1 cellular context compared by ENCODE assay signal in the genomic region with DNA sequence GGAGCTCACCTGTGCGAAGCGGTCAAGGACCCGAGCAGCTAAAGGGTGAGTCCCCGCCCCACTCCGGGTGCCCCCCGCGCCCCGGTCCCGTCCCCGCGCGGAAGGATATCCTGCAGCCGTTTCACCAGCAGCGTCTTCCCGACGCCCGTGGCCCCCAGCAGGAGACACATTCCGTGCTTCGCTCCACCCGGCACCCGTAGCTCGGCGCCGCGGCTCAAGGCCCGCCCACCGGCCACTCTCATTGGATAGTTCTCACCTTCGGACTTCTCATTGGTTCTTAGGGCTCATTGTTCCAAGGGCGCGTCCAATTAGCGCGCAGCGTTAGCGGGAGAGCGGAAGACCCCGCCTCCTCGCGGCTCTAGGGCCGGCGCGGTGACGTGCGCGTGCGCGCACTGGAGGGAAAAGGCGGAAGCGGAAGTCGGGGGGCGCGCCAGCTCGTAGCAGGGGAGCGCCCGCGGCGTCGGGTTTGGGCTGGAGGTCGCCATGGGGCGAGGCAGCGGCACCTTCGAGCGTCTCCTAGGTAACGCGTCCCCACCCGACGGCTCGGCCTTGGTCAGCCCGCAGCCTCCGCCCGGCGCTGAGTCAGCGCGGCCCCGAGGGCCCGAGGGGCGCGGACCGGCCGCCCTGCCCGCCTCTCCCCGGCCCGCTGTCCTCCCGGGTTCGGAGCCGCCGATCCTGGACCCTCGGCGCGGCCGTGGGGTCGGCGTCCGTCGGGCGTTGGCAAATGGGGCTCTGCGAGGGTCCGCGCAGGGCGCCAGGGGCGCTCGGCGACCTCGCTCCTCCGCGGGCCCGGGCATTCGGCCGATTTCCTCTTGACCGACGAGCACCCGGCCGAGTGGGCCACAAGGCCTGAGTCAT.
TF ChIP-seq lines count a peak whose summit lies in the region.

A gene with protein sequence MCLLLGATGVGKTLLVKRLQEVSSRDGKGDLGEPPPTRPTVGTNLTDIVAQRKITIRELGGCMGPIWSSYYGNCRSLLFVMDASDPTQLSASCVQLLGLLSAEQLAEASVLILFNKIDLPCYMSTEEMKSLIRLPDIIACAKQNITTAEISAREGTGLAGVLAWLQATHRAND (minus strand): TSS at position 214 of the 858 bp plus-strand sequence. CDS start 44 bp downstream, at position 170.
A gene with protein sequence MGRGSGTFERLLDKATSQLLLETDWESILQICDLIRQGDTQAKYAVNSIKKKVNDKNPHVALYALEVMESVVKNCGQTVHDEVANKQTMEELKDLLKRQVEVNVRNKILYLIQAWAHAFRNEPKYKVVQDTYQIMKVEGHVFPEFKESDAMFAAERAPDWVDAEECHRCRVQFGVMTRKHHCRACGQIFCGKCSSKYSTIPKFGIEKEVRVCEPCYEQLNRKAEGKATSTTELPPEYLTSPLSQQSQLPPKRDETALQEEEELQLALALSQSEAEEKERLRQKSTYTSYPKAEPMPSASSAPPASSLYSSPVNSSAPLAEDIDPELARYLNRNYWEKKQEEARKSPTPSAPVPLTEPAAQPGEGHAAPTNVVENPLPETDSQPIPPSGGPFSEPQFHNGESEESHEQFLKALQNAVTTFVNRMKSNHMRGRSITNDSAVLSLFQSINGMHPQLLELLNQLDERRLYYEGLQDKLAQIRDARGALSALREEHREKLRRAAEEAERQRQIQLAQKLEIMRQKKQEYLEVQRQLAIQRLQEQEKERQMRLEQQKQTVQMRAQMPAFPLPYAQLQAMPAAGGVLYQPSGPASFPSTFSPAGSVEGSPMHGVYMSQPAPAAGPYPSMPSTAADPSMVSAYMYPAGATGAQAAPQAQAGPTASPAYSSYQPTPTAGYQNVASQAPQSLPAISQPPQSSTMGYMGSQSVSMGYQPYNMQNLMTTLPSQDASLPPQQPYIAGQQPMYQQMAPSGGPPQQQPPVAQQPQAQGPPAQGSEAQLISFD (plus strand): TSS at position 428 of the 858 bp plus-strand sequence. CDS start 56 bp downstream, at position 484.

TF ChIP-seq in HepG2, 621 proteins besides CTCF, POLR2A, EP300 and RAD21 (continued from another document and continues in another):
- TF ChIP-seq, protein P1, sequence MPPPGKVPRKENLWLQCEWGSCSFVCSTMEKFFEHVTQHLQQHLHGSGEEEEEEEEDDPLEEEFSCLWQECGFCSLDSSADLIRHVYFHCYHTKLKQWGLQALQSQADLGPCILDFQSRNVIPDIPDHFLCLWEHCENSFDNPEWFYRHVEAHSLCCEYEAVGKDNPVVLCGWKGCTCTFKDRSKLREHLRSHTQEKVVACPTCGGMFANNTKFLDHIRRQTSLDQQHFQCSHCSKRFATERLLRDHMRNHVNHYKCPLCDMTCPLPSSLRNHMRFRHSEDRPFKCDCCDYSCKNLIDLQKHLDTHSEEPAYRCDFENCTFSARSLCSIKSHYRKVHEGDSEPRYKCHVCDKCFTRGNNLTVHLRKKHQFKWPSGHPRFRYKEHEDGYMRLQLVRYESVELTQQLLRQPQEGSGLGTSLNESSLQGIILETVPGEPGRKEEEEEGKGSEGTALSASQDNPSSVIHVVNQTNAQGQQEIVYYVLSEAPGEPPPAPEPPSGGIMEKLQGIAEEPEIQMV (CRISPR knock-in tag; IDR thresholded peaks at IDR 0.05; ENCODE audit: low read depth), result no peak; the same call in none of the 2 replicates
- TF ChIP-seq NFATC3 (CRISPR knock-in tag; IDR thresholded peaks at IDR 0.05) (no peak), ZBTB21 (CRISPR knock-in tag; IDR thresholded peaks at IDR 0.05) (no peak), PPARG (CRISPR knock-in tag; conservative IDR thresholded peaks at IDR 0.05) (no peak), PRPF4 (IDR thresholded peaks at IDR 0.05; ENCODE audit: low read depth, low read length, poor library complexity, severe bottlenecking) (no peak), BCL6 (CRISPR knock-in tag; IDR thresholded peaks at IDR 0.05) (peak; percentile 52), MIER3 (CRISPR knock-in tag; IDR thresholded peaks at IDR 0.05; ENCODE audit: borderline replicate concordance) (peak; percentile 89; the same call in 1 of the 2 replicates), ARHGAP35 (CRISPR knock-in tag; IDR thresholded peaks at IDR 0.05; ENCODE audit: borderline replicate concordance) (peak; percentile 19; the same call in 1 of the 2 replicates), ZBTB7B (CRISPR knock-in tag; IDR thresholded peaks at IDR 0.05) (peak; percentile 78; the same call in 1 of the 2 replicates), ZSCAN31 (CRISPR knock-in tag; IDR thresholded peaks at IDR 0.05; ENCODE audit: low read depth) (peak; percentile 83; the same call in 1 of the 2 replicates), NAIF1 (CRISPR knock-in tag; IDR thresholded peaks at IDR 0.05; ENCODE audit: borderline replicate concordance) (no peak), ZNF761 (CRISPR knock-in tag; conservative IDR thresholded peaks at IDR 0.05) (peak; percentile 70), MBD4 (IDR thresholded peaks at IDR 0.05; ENCODE audit: borderline replicate concordance, low read length) (no peak), GZF1 (CRISPR knock-in tag; IDR thresholded peaks at IDR 0.05) (0 out of 2 replicates have a peak, but pooled peaks have one; percentile 14), ZNF33B (CRISPR knock-in tag; IDR thresholded peaks at IDR 0.05) (no peak), ZNF263 (CRISPR knock-in tag; IDR thresholded peaks at IDR 0.05) (peak; percentile 51), ZNF253 (CRISPR knock-in tag; IDR thresholded peaks at IDR 0.05; ENCODE audit: borderline replicate concordance) (no peak), ZFP36L1 (CRISPR knock-in tag; IDR thresholded peaks at IDR 0.05) (no peak), ZMYM3 (CRISPR knock-in tag; IDR thresholded peaks at IDR 0.05) (no peak), SIN3A (IDR thresholded peaks at IDR 0.05; ENCODE audit: borderline replicate concordance, low read depth, low read length) (peak; percentile 98), ZBTB8A (CRISPR knock-in tag; IDR thresholded peaks at IDR 0.05; ENCODE audit: borderline replicate concordance, low read depth) (no peak), ZNF510 (CRISPR knock-in tag; IDR thresholded peaks at IDR 0.05; ENCODE audit: low read depth) (peak; percentile 74; the same call in 1 of the 2 replicates), SRF (IDR thresholded peaks at IDR 0.05; ENCODE audit: low read depth, low read length) (no peak), CREB1 (IDR thresholded peaks at IDR 0.05) (peak; percentile 85), CREB1 (CRISPR knock-in tag; IDR thresholded peaks at IDR 0.05) (peak; percentile 87), REPIN1 (CRISPR knock-in tag; IDR thresholded peaks at IDR 0.05; ENCODE audit: borderline replicate concordance, low read depth) (peak; percentile 84; the same call in 1 of the 2 replicates), SOX13 (IDR thresholded peaks at IDR 0.05) (no peak), SOX13 (CRISPR knock-in tag; conservative IDR thresholded peaks at IDR 0.05 in 1 of 2, IDR thresholded peaks at IDR 0.05 in 1 of 2) (peak in 1 of 2 experiments; percentile 37; a peak in 2 of 4 replicates), ZNF672 (CRISPR knock-in tag; IDR thresholded peaks at IDR 0.05) (no peak), THYN1 (CRISPR knock-in tag; IDR thresholded peaks at IDR 0.05; ENCODE audit: borderline replicate concordance, low read depth) (no peak), KLF13 (CRISPR knock-in tag; IDR thresholded peaks at IDR 0.05) (no peak), GATAD1 (CRISPR knock-in tag; IDR thresholded peaks at IDR 0.05) (peak; percentile 95), ZFY (CRISPR knock-in tag; IDR thresholded peaks at IDR 0.05) (peak; percentile 66), NKX3-1 (CRISPR knock-in tag; IDR thresholded peaks at IDR 0.05) (no peak), HOXA5 (CRISPR knock-in tag; IDR thresholded peaks at IDR 0.05) (peak; percentile 73; the same call in 1 of the 2 replicates), DR1 (CRISPR knock-in tag; IDR thresholded peaks at IDR 0.05) (peak; percentile 80), NCOA1 (CRISPR knock-in tag; IDR thresholded peaks at IDR 0.05) (no peak)
- TF ChIP-seq, protein P2, sequence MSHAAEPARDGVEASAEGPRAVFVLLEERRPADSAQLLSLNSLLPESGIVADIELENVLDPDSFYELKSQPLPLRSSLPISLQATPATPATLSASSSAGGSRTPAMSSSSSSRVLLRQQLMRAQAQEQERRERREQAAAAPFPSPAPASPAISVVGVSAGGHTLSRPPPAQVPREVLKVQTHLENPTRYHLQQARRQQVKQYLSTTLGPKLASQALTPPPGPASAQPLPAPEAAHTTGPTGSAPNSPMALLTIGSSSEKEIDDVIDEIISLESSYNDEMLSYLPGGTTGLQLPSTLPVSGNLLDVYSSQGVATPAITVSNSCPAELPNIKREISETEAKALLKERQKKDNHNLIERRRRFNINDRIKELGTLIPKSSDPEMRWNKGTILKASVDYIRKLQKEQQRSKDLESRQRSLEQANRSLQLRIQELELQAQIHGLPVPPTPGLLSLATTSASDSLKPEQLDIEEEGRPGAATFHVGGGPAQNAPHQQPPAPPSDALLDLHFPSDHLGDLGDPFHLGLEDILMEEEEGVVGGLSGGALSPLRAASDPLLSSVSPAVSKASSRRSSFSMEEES (CRISPR knock-in tag; IDR thresholded peaks at IDR 0.05), result no peak; the same call in 1 of the 2 replicates
- TF ChIP-seq, protein P3, sequence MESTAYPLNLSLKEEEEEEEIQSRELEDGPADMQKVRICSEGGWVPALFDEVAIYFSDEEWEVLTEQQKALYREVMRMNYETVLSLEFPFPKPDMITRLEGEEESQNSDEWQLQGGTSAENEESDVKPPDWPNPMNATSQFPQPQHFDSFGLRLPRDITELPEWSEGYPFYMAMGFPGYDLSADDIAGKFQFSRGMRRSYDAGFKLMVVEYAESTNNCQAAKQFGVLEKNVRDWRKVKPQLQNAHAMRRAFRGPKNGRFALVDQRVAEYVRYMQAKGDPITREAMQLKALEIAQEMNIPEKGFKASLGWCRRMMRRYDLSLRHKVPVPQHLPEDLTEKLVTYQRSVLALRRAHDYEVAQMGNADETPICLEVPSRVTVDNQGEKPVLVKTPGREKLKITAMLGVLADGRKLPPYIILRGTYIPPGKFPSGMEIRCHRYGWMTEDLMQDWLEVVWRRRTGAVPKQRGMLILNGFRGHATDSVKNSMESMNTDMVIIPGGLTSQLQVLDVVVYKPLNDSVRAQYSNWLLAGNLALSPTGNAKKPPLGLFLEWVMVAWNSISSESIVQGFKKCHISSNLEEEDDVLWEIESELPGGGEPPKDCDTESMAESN (CRISPR knock-in tag; conservative IDR thresholded peaks at IDR 0.05), result peak; percentile 18; the same call in 1 of the 2 replicates
- TF ChIP-seq, protein P4, sequence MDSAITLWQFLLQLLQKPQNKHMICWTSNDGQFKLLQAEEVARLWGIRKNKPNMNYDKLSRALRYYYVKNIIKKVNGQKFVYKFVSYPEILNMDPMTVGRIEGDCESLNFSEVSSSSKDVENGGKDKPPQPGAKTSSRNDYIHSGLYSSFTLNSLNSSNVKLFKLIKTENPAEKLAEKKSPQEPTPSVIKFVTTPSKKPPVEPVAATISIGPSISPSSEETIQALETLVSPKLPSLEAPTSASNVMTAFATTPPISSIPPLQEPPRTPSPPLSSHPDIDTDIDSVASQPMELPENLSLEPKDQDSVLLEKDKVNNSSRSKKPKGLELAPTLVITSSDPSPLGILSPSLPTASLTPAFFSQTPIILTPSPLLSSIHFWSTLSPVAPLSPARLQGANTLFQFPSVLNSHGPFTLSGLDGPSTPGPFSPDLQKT (CRISPR knock-in tag; IDR thresholded peaks at IDR 0.05; ENCODE audit: borderline replicate concordance), result 0 out of 2 replicates have a peak, but pooled peaks have one; percentile 11
- TF ChIP-seq, protein P5, sequence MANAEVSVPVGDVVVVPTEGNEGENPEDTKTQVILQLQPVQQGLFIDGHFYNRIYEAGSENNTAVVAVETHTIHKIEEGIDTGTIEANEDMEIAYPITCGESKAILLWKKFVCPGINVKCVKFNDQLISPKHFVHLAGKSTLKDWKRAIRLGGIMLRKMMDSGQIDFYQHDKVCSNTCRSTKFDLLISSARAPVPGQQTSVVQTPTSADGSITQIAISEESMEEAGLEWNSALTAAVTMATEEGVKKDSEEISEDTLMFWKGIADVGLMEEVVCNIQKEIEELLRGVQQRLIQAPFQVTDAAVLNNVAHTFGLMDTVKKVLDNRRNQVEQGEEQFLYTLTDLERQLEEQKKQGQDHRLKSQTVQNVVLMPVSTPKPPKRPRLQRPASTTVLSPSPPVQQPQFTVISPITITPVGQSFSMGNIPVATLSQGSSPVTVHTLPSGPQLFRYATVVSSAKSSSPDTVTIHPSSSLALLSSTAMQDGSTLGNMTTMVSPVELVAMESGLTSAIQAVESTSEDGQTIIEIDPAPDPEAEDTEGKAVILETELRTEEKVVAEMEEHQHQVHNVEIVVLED (CRISPR knock-in tag; IDR thresholded peaks at IDR 0.05; ENCODE audit: borderline replicate concordance), result peak; percentile 98
- TF ChIP-seq, protein P6, sequence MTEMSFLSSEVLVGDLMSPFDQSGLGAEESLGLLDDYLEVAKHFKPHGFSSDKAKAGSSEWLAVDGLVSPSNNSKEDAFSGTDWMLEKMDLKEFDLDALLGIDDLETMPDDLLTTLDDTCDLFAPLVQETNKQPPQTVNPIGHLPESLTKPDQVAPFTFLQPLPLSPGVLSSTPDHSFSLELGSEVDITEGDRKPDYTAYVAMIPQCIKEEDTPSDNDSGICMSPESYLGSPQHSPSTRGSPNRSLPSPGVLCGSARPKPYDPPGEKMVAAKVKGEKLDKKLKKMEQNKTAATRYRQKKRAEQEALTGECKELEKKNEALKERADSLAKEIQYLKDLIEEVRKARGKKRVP (CRISPR knock-in tag; IDR thresholded peaks at IDR 0.05), result peak in 1 of 2 experiments; percentile 33; a peak in 1 of 4 replicates
- TF ChIP-seq, protein P7, sequence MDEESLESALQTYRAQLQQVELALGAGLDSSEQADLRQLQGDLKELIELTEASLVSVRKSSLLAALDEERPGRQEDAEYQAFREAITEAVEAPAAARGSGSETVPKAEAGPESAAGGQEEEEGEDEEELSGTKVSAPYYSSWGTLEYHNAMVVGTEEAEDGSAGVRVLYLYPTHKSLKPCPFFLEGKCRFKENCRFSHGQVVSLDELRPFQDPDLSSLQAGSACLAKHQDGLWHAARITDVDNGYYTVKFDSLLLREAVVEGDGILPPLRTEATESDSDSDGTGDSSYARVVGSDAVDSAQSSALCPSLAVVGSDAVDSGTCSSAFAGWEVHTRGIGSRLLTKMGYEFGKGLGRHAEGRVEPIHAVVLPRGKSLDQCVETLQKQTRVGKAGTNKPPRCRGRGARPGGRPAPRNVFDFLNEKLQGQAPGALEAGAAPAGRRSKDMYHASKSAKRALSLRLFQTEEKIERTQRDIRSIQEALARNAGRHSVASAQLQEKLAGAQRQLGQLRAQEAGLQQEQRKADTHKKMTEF (CRISPR knock-in tag; IDR thresholded peaks at IDR 0.05), result peak; percentile 93
- TF ChIP-seq, protein P8, sequence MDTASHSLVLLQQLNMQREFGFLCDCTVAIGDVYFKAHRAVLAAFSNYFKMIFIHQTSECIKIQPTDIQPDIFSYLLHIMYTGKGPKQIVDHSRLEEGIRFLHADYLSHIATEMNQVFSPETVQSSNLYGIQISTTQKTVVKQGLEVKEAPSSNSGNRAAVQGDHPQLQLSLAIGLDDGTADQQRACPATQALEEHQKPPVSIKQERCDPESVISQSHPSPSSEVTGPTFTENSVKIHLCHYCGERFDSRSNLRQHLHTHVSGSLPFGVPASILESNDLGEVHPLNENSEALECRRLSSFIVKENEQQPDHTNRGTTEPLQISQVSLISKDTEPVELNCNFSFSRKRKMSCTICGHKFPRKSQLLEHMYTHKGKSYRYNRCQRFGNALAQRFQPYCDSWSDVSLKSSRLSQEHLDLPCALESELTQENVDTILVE (CRISPR knock-in tag; IDR thresholded peaks at IDR 0.05), result peak; percentile 95
